In the genomic region with DNA sequence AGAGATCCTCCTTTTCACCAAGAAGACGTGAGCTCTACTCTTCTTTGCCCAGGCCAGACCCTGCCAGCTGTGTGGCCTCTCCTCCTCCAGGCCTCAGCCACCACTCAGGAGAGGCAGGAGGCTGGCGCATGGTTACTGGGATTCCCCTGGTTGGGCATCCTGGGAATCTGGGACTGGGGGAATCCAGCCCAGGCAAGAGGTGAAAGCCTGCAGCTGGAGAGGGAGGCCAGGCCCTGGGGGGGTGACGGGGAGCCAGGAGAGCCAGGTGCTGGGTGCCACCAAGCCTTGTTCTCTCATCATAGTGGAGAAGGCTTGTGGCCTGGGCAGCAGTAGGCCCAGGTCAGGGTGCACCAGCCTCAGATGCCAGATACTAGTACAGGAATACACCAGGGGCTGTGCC, we compare ENCODE assay signal across 1 cellular context.
TF ChIP-seq lines count a peak whose summit lies in the region.

No MANE protein-coding gene starts in this region.

TF ChIP-seq in K562, 482 proteins besides CTCF, POLR2A, EP300 and RAD21:
- TF ChIP-seq EHMT2 (IDR thresholded peaks at IDR 0.05) (no peak), ELF4 (CRISPR knock-in tag; IDR thresholded peaks at IDR 0.05) (peak; percentile 0; the same call in 1 of the 2 replicates), CREB1 (IDR thresholded peaks at IDR 0.05) (no peak), CREB1 (CRISPR knock-in tag; IDR thresholded peaks at IDR 0.05) (0 out of 2 replicates have a peak, but pooled peaks have one; percentile 24), NR2C1 (IDR thresholded peaks at IDR 0.05) (peak; percentile 3; the same call in 1 of the 2 replicates), NR2C1 (tag; IDR thresholded peaks at IDR 0.05) (no peak), NR2C2 (CRISPR knock-in tag; IDR thresholded peaks at IDR 0.05) (no peak), NR2C2 (tag; IDR thresholded peaks at IDR 0.05) (peak; percentile 44; the same call in 1 of the 2 replicates), ZNF274 (IDR thresholded peaks at IDR 0.05; ENCODE audit: borderline replicate concordance, low read depth, low read length) (no peak), ZBTB17 (CRISPR knock-in tag; IDR thresholded peaks at IDR 0.05) (0 out of 2 replicates have a peak, but pooled peaks have one; percentile 7)
- TF ChIP-seq, protein P1, sequence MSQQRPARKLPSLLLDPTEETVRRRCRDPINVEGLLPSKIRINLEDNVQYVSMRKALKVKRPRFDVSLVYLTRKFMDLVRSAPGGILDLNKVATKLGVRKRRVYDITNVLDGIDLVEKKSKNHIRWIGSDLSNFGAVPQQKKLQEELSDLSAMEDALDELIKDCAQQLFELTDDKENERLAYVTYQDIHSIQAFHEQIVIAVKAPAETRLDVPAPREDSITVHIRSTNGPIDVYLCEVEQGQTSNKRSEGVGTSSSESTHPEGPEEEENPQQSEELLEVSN (IDR thresholded peaks at IDR 0.05; ENCODE audit: borderline replicate concordance in 1 of 2, extremely low read depth in 1 of 2, insufficient read depth in 1 of 2, insufficient read length in 1 of 2, low read depth in 1 of 2, low read length in 1 of 2, poor library complexity in 1 of 2, severe bottlenecking in 1 of 2): no peak
- TF ChIP-seq, protein P2, sequence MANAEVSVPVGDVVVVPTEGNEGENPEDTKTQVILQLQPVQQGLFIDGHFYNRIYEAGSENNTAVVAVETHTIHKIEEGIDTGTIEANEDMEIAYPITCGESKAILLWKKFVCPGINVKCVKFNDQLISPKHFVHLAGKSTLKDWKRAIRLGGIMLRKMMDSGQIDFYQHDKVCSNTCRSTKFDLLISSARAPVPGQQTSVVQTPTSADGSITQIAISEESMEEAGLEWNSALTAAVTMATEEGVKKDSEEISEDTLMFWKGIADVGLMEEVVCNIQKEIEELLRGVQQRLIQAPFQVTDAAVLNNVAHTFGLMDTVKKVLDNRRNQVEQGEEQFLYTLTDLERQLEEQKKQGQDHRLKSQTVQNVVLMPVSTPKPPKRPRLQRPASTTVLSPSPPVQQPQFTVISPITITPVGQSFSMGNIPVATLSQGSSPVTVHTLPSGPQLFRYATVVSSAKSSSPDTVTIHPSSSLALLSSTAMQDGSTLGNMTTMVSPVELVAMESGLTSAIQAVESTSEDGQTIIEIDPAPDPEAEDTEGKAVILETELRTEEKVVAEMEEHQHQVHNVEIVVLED (CRISPR knock-in tag; IDR thresholded peaks at IDR 0.05): 0 out of 2 replicates have a peak, but pooled peaks have one; percentile 11
